Comparison of ENCODE assay signal across 28 cellular contexts in the genomic region with DNA sequence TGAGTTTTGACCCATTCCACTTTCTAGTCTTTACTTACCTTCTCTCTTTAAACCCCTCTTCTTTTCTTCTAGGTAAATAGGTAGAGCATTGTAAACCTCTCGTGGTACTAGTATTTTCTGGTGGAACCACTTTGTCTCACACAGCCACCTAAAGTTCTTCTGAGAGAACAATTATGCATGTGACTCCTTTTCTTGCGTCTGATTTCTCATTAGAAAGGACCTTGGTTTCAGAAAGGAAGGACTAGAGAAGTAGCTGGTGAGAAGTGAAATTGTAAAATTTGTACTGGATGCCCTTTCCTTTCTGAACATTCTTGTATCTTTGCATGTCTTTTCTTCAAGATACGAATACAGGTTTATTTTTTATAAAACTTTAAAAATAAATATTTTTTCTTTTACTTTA.
DNase-seq lines count a peak whose midpoint lies in the region; ATAC-seq lines count a peak whose summit lies in the region.
"Had no signal": no experiment of that assay in that cellular context is flagged by ENCODE, and none has a peak within 500 bp of the region (broad histone marks: within the 10 kb centered on the region; RNA-seq: fewer than 3 reads in every experiment).

No MANE protein-coding gene starts in this region.

- H3K27me3 ChIP-seq in right cardiac atrium (ENCODE audit: control insufficient read depth, insufficient read depth), result no peaks in the 10 kb centered on the region
- H3K27me3 ChIP-seq: BE2C, hepatocyte, right atrium auricular region, stomach, transverse colon had no signal

- DNase-seq in MV-4-11 (lab: John Stamatoyannopoulos, UW) (peak; percentile 5), putamen (ENCODE audit: low spot score) (no peak), NCI-H69 (lab: John Stamatoyannopoulos, UW) (no peak), right cardiac atrium (no peak)
- DNase-seq: activated CD4-positive, alpha-beta memory T cell treated with anti-CD3 and anti-CD28 coated beads for 36 hours; activated naive CD8-positive, alpha-beta T cell treated with anti-CD3 and anti-CD28 coated beads for 36 hours; BE2C; DMS79; foreskin fibroblast; immature natural killer cell; left ventricle myocardium superior; NCI-H187; NCI-H748 treated with DMSO at 0.1 percent for 48 hours; OCI-M1; Right ventricle myocardium superior; stomach; T-helper 9 cell; transverse colon had no signal

- H3K4me3 ChIP-seq in right cardiac atrium (ENCODE audit: low read length), result no peak overlapping the region
- H3K4me3 ChIP-seq: A549, hepatocyte, right atrium auricular region, stomach, transverse colon had no signal

- ATAC-seq in GM18498 (IDR thresholded peaks at IDR 0.05; ENCODE audit: unreplicated experiment) (peak; percentile 71), GM19463 (IDR thresholded peaks at IDR 0.05; ENCODE audit: unreplicated experiment) (peak; percentile 71), HG02852 (IDR thresholded peaks at IDR 0.05; ENCODE audit: unreplicated experiment) (peak; percentile 54), right cardiac atrium (no peak), GM21447 (IDR thresholded peaks at IDR 0.05; ENCODE audit: unreplicated experiment) (no peak)
- ATAC-seq: A549; left ventricle myocardium superior; natural killer cell treated with Interleukin-12 subunit alpha and Interleukin-12 subunit beta and Interleukin-15 and Interleukin-18, amount 100 ng/mL, for 72 hours; WTC11 had no signal

- H3K27ac ChIP-seq in right cardiac atrium (ENCODE audit: low read length), result no peak overlapping the region
- H3K27ac ChIP-seq: A549, hepatocyte, KMS-11, right atrium auricular region, stomach, transverse colon had no signal

- H3K9me3 ChIP-seq in right cardiac atrium (ENCODE audit: control insufficient read depth, low read length), result no peaks in the 10 kb centered on the region
- H3K9me3 ChIP-seq: A549, BE2C, right atrium auricular region, transverse colon had no signal

- no peaks in the 10 kb centered on the region for H3K4me1 ChIP-seq in right cardiac atrium (ENCODE audit: control insufficient read depth, insufficient read depth, low read length)
- H3K4me1 ChIP-seq: BE2C, right atrium auricular region, stomach had no signal

- 95% methylated on average over 3 of the region's 3 CpGs for WGBS in right cardiac atrium

- intact Hi-C loops in right cardiac atrium (cut with DNase I), result no loop called here

Comparison
In these comparisons a context has a peak if more than half of its experiments do, and no peak if none do; other contexts are left out.
1. ATAC-seq: peak in GM18498 (single experiment), GM19463 (single experiment) and HG02852 (single experiment); none in right cardiac atrium (0 of 2) and GM21447 (single experiment).